ENCODE assay signal across 8 cellular contexts in genomic region chr17:77475012-77475976, GRCh38.
DNase-seq lines count a peak whose midpoint lies in the region; ATAC-seq lines count a peak whose summit lies in the region.

No MANE protein-coding gene starts in this region.

- H3K36me3 ChIP-seq in CD4-positive, alpha-beta memory T cell (ENCODE audit: insufficient read depth, low read length), result peaks cover 29% of the 10 kb centered on the region
- peaks cover 33% of the 10 kb centered on the region for H3K36me3 ChIP-seq in NT2/D1 (ENCODE audit: insufficient read depth, insufficient read length, low read length)

- no peaks in the 10 kb centered on the region for H3K27me3 Mint-ChIP-seq in CD4-positive, alpha-beta memory T cell

- H3K4me3 ChIP-seq in CD4-positive, alpha-beta memory T cell (ENCODE audit: low read length in 2 of 2), result peak overlapping the region in 1 of 2 donors; percentile 13
- H3K4me3 ChIP-seq in NT2/D1 (ENCODE audit: insufficient read length, low read depth), result no peak overlapping the region

- CTCF ChIA-PET in CD4-positive, alpha-beta memory T cell (lab: Charles Lee; ENCODE audit: partially characterized antibody), result interaction anchor here (0.6 to 3.4 kb wide), 10 partner anchors 9 to 144 kb away, joined by 3 to 14 read pairs (median 4); no protein-coding TSS in a partner anchor

- H3K27me3 ChIP-seq in CD4-positive, alpha-beta memory T cell (ENCODE audit: insufficient read depth, low read length), result no peaks in the 10 kb centered on the region
- no peaks in the 10 kb centered on the region for H3K27me3 ChIP-seq in NT2/D1 (ENCODE audit: insufficient read depth, insufficient read length)

- no peak for ATAC-seq in GM18511 (IDR thresholded peaks at IDR 0.05; ENCODE audit: unreplicated experiment)

- peak overlapping the region; percentile 51 for H3K27ac ChIP-seq in CD4-positive, alpha-beta memory T cell (ENCODE audit: low read depth, low read length)

- peaks cover 37 to 63% of the 10 kb centered on the region in 2 donors for H3K36me3 Mint-ChIP-seq in CD4-positive, alpha-beta memory T cell

- peak overlapping the region; percentile 51 for H3K9ac ChIP-seq in NT2/D1 (ENCODE audit: insufficient read length, low read depth)

- intact Hi-C loops in CD4-positive, alpha-beta memory T cell (cut with micrococcal nuclease), result no loop called here

- no peaks in the 10 kb centered on the region for H3K9me3 Mint-ChIP-seq in CD4-positive, alpha-beta memory T cell

- peak; percentile 49 to 83 (median 60) for DNase-seq in CD4-positive, alpha-beta memory T cell
- DNase-seq in NT2/D1 (ENCODE audit: low read depth, low spot score) (no peak), kidney glomerular epithelial cell (lab: John Stamatoyannopoulos, UW) (peak; percentile 61), OCI-M1 (lab: John Stamatoyannopoulos, UW) (no peak), dermis blood vessel endothelial cell (no peak)
- DNase-seq in activated gamma-delta T cell treated with anti-CD3 and anti-CD28 coated beads, Interleukin-2, amount 50 U/mL, for 16 hours (ENCODE audit: low read depth), result peak; percentile 70
- DNase-seq in stimulated activated naive CD4-positive, alpha-beta T cell treated with Interleukin-2 at 50 U/mL for 16 hours (lab: John Stamatoyannopoulos, UW), result peak; percentile 74

- peak overlapping the region; percentile 41 to 86 (median 72) for H3K4me3 Mint-ChIP-seq in CD4-positive, alpha-beta memory T cell

- H3K4me1 Mint-ChIP-seq in CD4-positive, alpha-beta memory T cell, result peaks cover 65 to 96% (median 82%) of the 10 kb centered on the region in 4 donors

- POLR2A ChIA-PET in CD4-positive, alpha-beta memory T cell (lab: Charles Lee; ENCODE audit: partially characterized antibody), result interaction anchor here (0.6 to 9.8 kb wide), 17 partner anchors 9 to 144 kb away, joined by 3 to 221 read pairs (median 10); no protein-coding TSS in a partner anchor

- H3K27ac Mint-ChIP-seq in CD4-positive, alpha-beta memory T cell, result peak overlapping the region; percentile 82 to 98 (median 93)

- peaks cover 100% of the 10 kb centered on the region for H3K4me1 ChIP-seq in CD4-positive, alpha-beta memory T cell (ENCODE audit: insufficient read depth, low read length)
- H3K4me1 ChIP-seq in NT2/D1 (ENCODE audit: insufficient read depth, insufficient read length), result peaks cover 58% of the 10 kb centered on the region

- no peaks in the 10 kb centered on the region for H3K9me3 ChIP-seq in CD4-positive, alpha-beta memory T cell (ENCODE audit: control insufficient read depth in 1 of 2, low read length in 2 of 2)
- no peaks in the 10 kb centered on the region for H3K9me3 ChIP-seq in NT2/D1 (ENCODE audit: insufficient read depth, low read length)

Comparison
In these comparisons a context has a peak if more than half of its experiments do, and no peak if none do; other contexts are left out.
1. DNase-seq: peak in CD4-positive, alpha-beta memory T cell (5 of 5), activated gamma-delta T cell treated with anti-CD3 and anti-CD28 coated beads, Interleukin-2, amount 50 U/mL, for 16 hours (single experiment), kidney glomerular epithelial cell (single experiment) and stimulated activated naive CD4-positive, alpha-beta T cell treated with Interleukin-2 at 50 U/mL for 16 hours (single experiment); none in NT2/D1 (single experiment), OCI-M1 (single experiment) and dermis blood vessel endothelial cell (single experiment).